Comparison of ENCODE assay signal across 14 cellular contexts in genomic region chr12:77686760-77687159, GRCh38.
DNase-seq lines count a peak whose midpoint lies in the region; ATAC-seq and TF ChIP-seq lines count a peak whose summit lies in the region.
"Had no signal": no experiment of that assay in that cellular context is flagged by ENCODE, and none has a peak within 500 bp of the region (broad histone marks: within the 10 kb centered on the region; RNA-seq: fewer than 3 reads in every experiment).

No MANE protein-coding gene starts in this region.

- no peak overlapping the region for H3K4ac ChIP-seq in mesenchymal stem cell (ENCODE audit: low read depth in 1 of 2, low read length in 2 of 2)

- peak overlapping the region; percentile 69 for H3K9ac ChIP-seq in mesenchymal stem cell (ENCODE audit: low read length)

- no peak overlapping the region for H4K8ac ChIP-seq in mesenchymal stem cell (ENCODE audit: low read length)

- WGBS in mesenchymal stem cell: 67% methylated on average over 1 of the region's 2 CpGs
- WGBS in suprapubic skin: 75% methylated on average over 2 of the region's 2 CpGs

- H4K91ac ChIP-seq in mesenchymal stem cell (ENCODE audit: low read length): no peak overlapping the region

- H3K27me3 ChIP-seq in mesenchymal stem cell (ENCODE audit: control insufficient read depth in 1 of 2, insufficient read depth in 1 of 2, low read length in 2 of 2) (no peaks in the 10 kb centered on the region), suprapubic skin (no peaks in the 10 kb centered on the region)
- H3K27me3 ChIP-seq: Peyer's patch had no signal

- H3K14ac ChIP-seq in mesenchymal stem cell (ENCODE audit: low read length in 2 of 2): no peak overlapping the region

- TF ChIP-seq EP300 in suprapubic skin (IDR thresholded peaks at IDR 0.05): no peak

- no peak overlapping the region for H3K4me2 ChIP-seq in mesenchymal stem cell (ENCODE audit: low read length, poor library complexity, severe bottlenecking)

- no peaks in the 10 kb centered on the region for H3K36me3 ChIP-seq in mesenchymal stem cell (ENCODE audit: control insufficient read depth in 1 of 2, insufficient read depth in 2 of 2, low read depth in 1 of 2, low read length in 2 of 2)
- no peaks in the 10 kb centered on the region for H3K36me3 ChIP-seq in suprapubic skin
- H3K36me3 ChIP-seq: Peyer's patch had no signal

- no peak overlapping the region for H3K18ac ChIP-seq in mesenchymal stem cell (ENCODE audit: low read depth in 1 of 2, low read length in 2 of 2)

- no peak for TF ChIP-seq POLR2A in suprapubic skin (IDR thresholded peaks at IDR 0.05)

- H3K9me3 ChIP-seq in mesenchymal stem cell (ENCODE audit: control insufficient read depth, low read length) (no peaks in the 10 kb centered on the region), suprapubic skin (no peaks in the 10 kb centered on the region)
- H3K9me3 ChIP-seq: Peyer's patch had no signal

- H3K4me3 ChIP-seq in astrocyte of the cerebellum (ENCODE audit: low read depth, low read length) (no peak overlapping the region), mesenchymal stem cell (ENCODE audit: insufficient read depth in 1 of 2, low read depth in 1 of 2, low read length in 2 of 2) (peak overlapping the region in 1 of 2 experiments; percentile 32), suprapubic skin (no peak overlapping the region)
- H3K4me3 ChIP-seq: Peyer's patch, skin epidermis had no signal

- no peak overlapping the region for H2BK12ac ChIP-seq in mesenchymal stem cell (ENCODE audit: low read length in 2 of 2)

- peaks cover 1% of the 10 kb centered on the region for H3K4me1 ChIP-seq in mesenchymal stem cell (ENCODE audit: control insufficient read depth, insufficient read depth, low read depth, low read length)
- H3K4me1 ChIP-seq in suprapubic skin: peaks cover 11% of the 10 kb centered on the region
- H3K4me1 ChIP-seq: Peyer's patch had no signal

- no peak overlapping the region for H3K23ac ChIP-seq in mesenchymal stem cell (ENCODE audit: low read length in 2 of 2)

- no peak overlapping the region for H2AFZ ChIP-seq in mesenchymal stem cell (ENCODE audit: low read depth, low read length)

- H2BK15ac ChIP-seq in mesenchymal stem cell (ENCODE audit: low read depth, poor library complexity, severe bottlenecking): no peak overlapping the region

- H3K27ac ChIP-seq in mesenchymal stem cell (ENCODE audit: low read length, poor library complexity, severe bottlenecking): no peak overlapping the region
- no peak overlapping the region for H3K27ac ChIP-seq in suprapubic skin
- H3K27ac ChIP-seq: Peyer's patch, skin epidermis had no signal

- in situ Hi-C loops in astrocyte of the cerebellum (cut with HindIII; ENCODE audit: low sequenced_read_pairs): loop anchor here (25.0 kb wide), 2 partner anchors 524 to 624 kb away; partner anchors contain the start of gene E2F7

- H2BK120ac ChIP-seq in mesenchymal stem cell (ENCODE audit: low read depth, low read length): no peak overlapping the region

- peak; percentile 15 for DNase-seq in Daoy (ENCODE audit: low read depth)
- peak; percentile 24 for DNase-seq in astrocyte of the cerebellum (ENCODE audit: low read depth)
- peak; percentile 11 for DNase-seq in mesenchymal stem cell
- DNase-seq in Right ventricle myocardium inferior (ENCODE audit: missing footprints): no peak
- DNase-seq in stimulated activated CD4-positive, alpha-beta T cell treated with anti-CD3 and anti-CD28 coated beads, Interleukin-2, amount 100 ng/mL, for 24 hours: no peak
- no peak for DNase-seq in suprapubic skin (ENCODE audit: low spot score in 2 of 2)
- DNase-seq: cortex of kidney; hippocampal formation; Karpas-422; Peyer's patch; stimulated activated CD8-positive, alpha-beta memory T cell treated with anti-CD3 and anti-CD28 coated beads, Interleukin-4, amount 100 ng/mL, for 48 hours had no signal

- TF ChIP-seq CTCF in LNCAP (IDR thresholded peaks at IDR 0.05) (peak; percentile 52), astrocyte of the cerebellum (IDR thresholded peaks at IDR 0.05; ENCODE audit: low read depth, low read length, missing control alignments) (peak; percentile 43), suprapubic skin (IDR thresholded peaks at IDR 0.05) (no peak)

- ATAC-seq in Right ventricle myocardium inferior (no peak), HG03139 (IDR thresholded peaks at IDR 0.05; ENCODE audit: unreplicated experiment) (no peak)

- no peak overlapping the region for H2AK5ac ChIP-seq in mesenchymal stem cell (ENCODE audit: low read length, severe bottlenecking)

- no peak overlapping the region for H2BK5ac ChIP-seq in mesenchymal stem cell (ENCODE audit: low read depth, low read length, poor library complexity, severe bottlenecking)

- no peaks in the 10 kb centered on the region for H3K79me1 ChIP-seq in mesenchymal stem cell (replicated peaks; ENCODE audit: low read length, poor library complexity, severe bottlenecking)

- intact Hi-C loops in Right ventricle myocardium inferior (cut with DNase I): loop anchor here (10.0 kb wide), 1 partner anchor 642 kb away; no protein-coding TSS in a partner anchor

Comparison
In these comparisons a context has a peak if more than half of its experiments do, and no peak if none do; other contexts are left out.
1. DNase-seq: peak in Daoy (single experiment), astrocyte of the cerebellum (single experiment) and mesenchymal stem cell (single experiment); none in Right ventricle myocardium inferior (single experiment), stimulated activated CD4-positive, alpha-beta T cell treated with anti-CD3 and anti-CD28 coated beads, Interleukin-2, amount 100 ng/mL, for 24 hours (0 of 2) and suprapubic skin (0 of 2).
2. CTCF ChIP-seq: peak in LNCAP (single experiment) and astrocyte of the cerebellum (single experiment); none in suprapubic skin (0 of 2).